ENCODE assay signal across 15 cellular contexts in genomic region chr16:89618114-89618999, GRCh38.
DNase-seq lines count a peak whose midpoint lies in the region; TF ChIP-seq lines count a peak whose summit lies in the region.
"Had no signal": no experiment of that assay in that cellular context is flagged by ENCODE, and none has a peak within 500 bp of the region (broad histone marks: within the 10 kb centered on the region; RNA-seq: fewer than 3 reads in every experiment).

No MANE protein-coding gene starts in this region.

- TF ChIP-seq CTCF in fibroblast of pulmonary artery (IDR thresholded peaks at IDR 0.05; ENCODE audit: low read length, missing control alignments) = no peak

- DNase-seq in ELR (ENCODE audit: low read depth) = peak; percentile 30
- DNase-seq in MV-4-11 (lab: John Stamatoyannopoulos, UW) = peak; percentile 17
- peak; percentile 40 for DNase-seq in fibroblast of pulmonary artery (ENCODE audit: low read depth)
- DNase-seq in NCI-H2107 (lab: John Stamatoyannopoulos, UW) = no peak
- DNase-seq in activated CD8-positive, alpha-beta memory T cell treated with anti-CD3 and anti-CD28 coated beads for 24 hours = no peak
- DNase-seq: activated CD4-positive, alpha-beta memory T cell treated with anti-CD3 and anti-CD28 coated beads for 36 hours; activated T-cell treated with anti-CD3 and anti-CD28 coated beads, Interleukin-2, amount 50 U/mL, for 48 hours; C1 segment of cervical spinal cord; DND-41; head of caudate nucleus; Peyer's patch; stimulated activated CD4-positive, alpha-beta T cell treated with anti-CD3 and anti-CD28 coated beads, Interleukin-12 subunit alpha, Interleukin-12 subunit beta, amount 100 ng/mL, for 4 hours; stimulated activated naive CD4-positive, alpha-beta T cell; trophoblast cell had no signal

- H3K4me3 ChIP-seq in fibroblast of pulmonary artery (replicated peaks; ENCODE audit: low read depth, low read length) = no peak overlapping the region
- H3K4me3 ChIP-seq: cardiac muscle cell, Peyer's patch had no signal

Comparison
In these comparisons a context has a peak if more than half of its experiments do, and no peak if none do; other contexts are left out.
1. DNase-seq: peak in ELR (single experiment), MV-4-11 (single experiment) and fibroblast of pulmonary artery (single experiment); none in NCI-H2107 (single experiment) and activated CD8-positive, alpha-beta memory T cell treated with anti-CD3 and anti-CD28 coated beads for 24 hours (single experiment).